9 cellular contexts compared by ENCODE assay signal in the genomic region with DNA sequence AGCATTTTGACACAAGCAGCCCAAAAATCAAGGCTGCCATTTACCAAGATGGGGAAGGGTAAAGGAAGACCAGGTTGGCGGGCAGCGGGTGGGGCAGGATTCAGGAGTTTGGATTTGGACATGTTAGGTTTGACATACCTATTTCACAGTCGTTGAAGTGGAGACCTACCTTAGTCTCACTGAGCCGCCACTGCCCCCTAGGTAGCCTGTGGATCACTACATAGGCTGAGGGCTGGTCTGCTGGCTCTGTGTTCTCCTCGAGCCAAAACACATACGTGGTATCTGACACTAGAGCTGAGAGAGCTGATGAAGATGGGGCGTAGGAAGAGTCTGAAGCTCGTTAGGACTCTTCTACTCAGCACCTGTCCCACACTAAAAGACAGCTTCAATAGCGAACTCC.
A peak's percentile ranks its signal among the peaks of the same experiment; 100 is the strongest.
DNase-seq lines count a peak whose midpoint lies in the region; ATAC-seq, FAIRE-seq and TF ChIP-seq lines count a peak whose summit lies in the region.
"Had no signal": no experiment of that assay in that cellular context is flagged by ENCODE, and none has a peak within 500 bp of the region (broad histone marks: within the 10 kb centered on the region; RNA-seq: fewer than 3 reads in every experiment).

No MANE protein-coding gene starts in this region.

- no TSS peak for BruUV-seq in GM12878 (replicated peaks; lab: Mats Ljungman, UMichigan)

- SMC1A ChIA-PET in GM12878 (lab: Charles Lee; ENCODE audit: uncharacterized antibody, unreplicated experiment) = interaction anchor here (0.6 to 3.0 kb wide), 9 partner anchors 32 to 110 kb away, joined by 3 to 14 read pairs (median 3); no protein-coding TSS in a partner anchor

- no peaks in the 10 kb centered on the region for H3K9me3 ChIP-seq in GM12878 (replicated peaks; ENCODE audit: control insufficient read depth, insufficient read depth, low read length)
- H3K9me3 ChIP-seq in sigmoid colon = no peaks in the 10 kb centered on the region

- no peak for TF ChIP-seq EP300 in GM12878 (IDR thresholded peaks at IDR 0.05; ENCODE audit: borderline replicate concordance in 1 of 2, control insufficient read depth in 1 of 2, low read depth in 2 of 2, low read length in 2 of 2)
- no peak for TF ChIP-seq EP300 in sigmoid colon (IDR thresholded peaks at IDR 0.05)

- no peaks in the 10 kb centered on the region for H3K27me3 ChIP-seq in KMS-11 (ENCODE audit: insufficient read depth, low read depth)
- no peaks in the 10 kb centered on the region for H3K27me3 ChIP-seq in GM12878 (replicated peaks in 1 of 2; ENCODE audit: control insufficient read depth in 2 of 2, insufficient read depth in 2 of 2, low read length in 1 of 2)
- H3K27me3 ChIP-seq in sigmoid colon = no peaks in the 10 kb centered on the region

- no peaks in the 10 kb centered on the region for H3K4me1 ChIP-seq in KMS-11 (ENCODE audit: low read depth, poor library complexity, severe bottlenecking)
- H3K4me1 ChIP-seq in GM12878 (ENCODE audit: control insufficient read depth, insufficient read depth, low read length) = peaks cover 2% of the 10 kb centered on the region; the same call in 1 of the 2 replicates
- peaks cover 0 to 41% (median 38%) of the 10 kb centered on the region in 4 donors for H3K4me1 ChIP-seq in sigmoid colon

- TF ChIP-seq POLR2A in GM12878 (IDR thresholded peaks at IDR 0.05; ENCODE audit: low read depth, low read length) (no peak), sigmoid colon (IDR thresholded peaks at IDR 0.05) (no peak)

- in situ Hi-C loops in GM12878 (cut with MboI) = no loop called here

- intact Hi-C loops in GM12878 (cut with micrococcal nuclease; ENCODE audit: unreplicated experiment) = loop anchor here (1.0 kb wide), 2 partner anchors 112 to 116 kb away; no protein-coding TSS in a partner anchor
- intact Hi-C loops in sigmoid colon (cut with DNase I) = loop anchor here (5.0 kb wide), 3 partner anchors 48 to 78 kb away; no protein-coding TSS in a partner anchor
- intact Hi-C loops in Right ventricle myocardium superior (cut with DNase I) = loop anchor here (5.0 to 10.0 kb wide), 3 partner anchors 65 to 113 kb away; partner anchors contain the start of gene HIC1

- no peaks in the 10 kb centered on the region for H3K79me2 ChIP-seq in KMS-11 (ENCODE audit: insufficient read depth, low read depth)
- no peaks in the 10 kb centered on the region for H3K79me2 ChIP-seq in GM12878 (ENCODE audit: control insufficient read depth, insufficient read depth, low read length)

- no peaks in the 10 kb centered on the region for H3K36me3 ChIP-seq in KMS-11 (ENCODE audit: insufficient read depth)
- peaks cover 16 to 17% of the 10 kb centered on the region in 2 experiments for H3K36me3 ChIP-seq in GM12878 (ENCODE audit: control insufficient read depth in 2 of 2, insufficient read depth in 2 of 2, low read length in 1 of 2)
- H3K36me3 ChIP-seq in sigmoid colon = peaks cover 0 to 46% (median 7%) of the 10 kb centered on the region in 4 donors

- H3K9ac ChIP-seq in KMS-11 (no peak overlapping the region), GM12878 (ENCODE audit: control insufficient read depth, insufficient read depth, low read length) (no peak overlapping the region)

- no peak overlapping the region for H2AFZ ChIP-seq in KMS-11 (ENCODE audit: low read depth)
- H2AFZ ChIP-seq in GM12878 (ENCODE audit: control insufficient read depth, low read depth, low read length) = no peak overlapping the region

- FAIRE-seq in GM12878 (lab: Jason Lieb, UNC) = no peak
- FAIRE-seq: A204.1 had no signal

- 79% methylated on average over 9 of the region's 9 CpGs for WGBS in GM12878 (ENCODE audit: insufficient coverage, insufficient replicate concordance, low lambda C conversion rate, missing lambda C conversion rate)
- WGBS in sigmoid colon, 2 donors = 80 to 87% methylated on average over 9 of the region's 9 CpGs

- TF ChIP-seq RAD21 in GM12878 (IDR thresholded peaks at IDR 0.05; ENCODE audit: insufficient read depth, low read depth, low read length) = peak; percentile 69

- DNase-seq in DMS53 (lab: John Stamatoyannopoulos, UW) (peak; percentile 19), DMS53 treated with DMSO at 0.1 percent for 48 hours (lab: John Stamatoyannopoulos, UW; ENCODE audit: unreplicated experiment) (no peak), GM12878 (ENCODE audit: low read depth, low spot score) (no peak), sigmoid colon (peak; percentile 35), Right ventricle myocardium superior (no peak), nucleus accumbens (lab: John Stamatoyannopoulos, UW) (no peak)
- no peak for DNase-seq in stimulated activated naive CD4-positive, alpha-beta T cell treated with Interleukin-2 at 50 U/mL for 16 hours (lab: John Stamatoyannopoulos, UW)

- RAD21 ChIA-PET in GM12878 (lab: Charles Lee; ENCODE audit: unreplicated experiment) = interaction anchor here (0.5 to 2.6 kb wide), 7 partner anchors 19 to 115 kb away, joined by 3 to 13 read pairs (median 3); partner anchors contain the start of gene HIC1

- H3K4me2 ChIP-seq in KMS-11 (no peak overlapping the region), GM12878 (ENCODE audit: control insufficient read depth, insufficient read depth) (no peak overlapping the region)

- POLR2A ChIA-PET in GM12878 (lab: Charles Lee) = no interaction called here

- H4K20me1 ChIP-seq in KMS-11 (ENCODE audit: insufficient read depth) (no peaks in the 10 kb centered on the region), GM12878 (ENCODE audit: control insufficient read depth, insufficient read depth) (no peaks in the 10 kb centered on the region)

- CTCF ChIA-PET in GM12878 (lab: Yijun Ruan, JAX) = interaction anchor here (0.6 to 2.2 kb wide), 9 partner anchors 32 to 113 kb away, joined by 3 to 26 read pairs (median 4); no protein-coding TSS in a partner anchor

- H3K4me3 ChIP-seq in KMS-11 (IDR thresholded peaks at IDR 0.05; ENCODE audit: insufficient read depth, low read depth, low read length) = no peak overlapping the region
- no peak overlapping the region for H3K4me3 ChIP-seq in GM12878
- no peak overlapping the region for H3K4me3 ChIP-seq in sigmoid colon

- TF ChIP-seq CTCF in KMS-11 (conservative IDR thresholded peaks at IDR 0.05; ENCODE audit: low read depth, low read length) (0 out of 2 replicates have a peak, but pooled peaks have one; percentile 24), GM12878 (IDR thresholded peaks at IDR 0.05 in 2 of 3, conservative IDR thresholded peaks at IDR 0.05 in 1 of 3; ENCODE audit: control insufficient read depth in 2 of 3, extremely low read depth in 1 of 3, insufficient read depth in 1 of 3, low read depth in 3 of 3, low read length in 3 of 3) (peak; percentile 50 to 56 (median 55)), sigmoid colon (IDR thresholded peaks at IDR 0.05) (no peak)

- H3K27ac ChIP-seq in KMS-11 (no peak overlapping the region), GM12878 (ENCODE audit: control insufficient read depth, insufficient read depth) (no peak overlapping the region), sigmoid colon (peak overlapping the region in 1 of 4 donors; percentile 26)

- ATAC-seq in GM12878 (peak; percentile 90), Right ventricle myocardium superior (ENCODE audit: poor library complexity) (no peak)

TF ChIP-seq in GM12878, 131 proteins besides CTCF, POLR2A, EP300 and RAD21 (continues in another document):
- 0 out of 2 replicates have a peak, but pooled peaks have one; percentile 13 for TF ChIP-seq YY1 (IDR thresholded peaks at IDR 0.05; ENCODE audit: low read depth, low read length)
- no peak for TF ChIP-seq MTA2 (IDR thresholded peaks at IDR 0.05; ENCODE audit: low read depth)
- TF ChIP-seq DPF2 (IDR thresholded peaks at IDR 0.05) = no peak
- no peak for TF ChIP-seq SMAD1 (IDR thresholded peaks at IDR 0.05; ENCODE audit: low read depth, partially characterized antibody)
- no peak for TF ChIP-seq SREBF1 (IDR thresholded peaks at IDR 0.05; ENCODE audit: low read length)
- TF ChIP-seq ZSCAN29 (IDR thresholded peaks at IDR 0.05) = no peak
- no peak for TF ChIP-seq ELK1 (IDR thresholded peaks at IDR 0.05; ENCODE audit: low read depth, low read length)
- TF ChIP-seq SMC3 (IDR thresholded peaks at IDR 0.05; ENCODE audit: borderline replicate concordance, low read length) = peak; percentile 71; the same call in 1 of the 2 replicates
- no peak for TF ChIP-seq IRF4 (IDR thresholded peaks at IDR 0.05; ENCODE audit: low read depth, low read length)
- no peak for TF ChIP-seq ZNF384 (IDR thresholded peaks at IDR 0.05; ENCODE audit: borderline replicate concordance, low read depth, low read length)
- TF ChIP-seq ZZZ3 (IDR thresholded peaks at IDR 0.05; ENCODE audit: control insufficient read depth, insufficient read length, low read depth) = no peak
- no peak for TF ChIP-seq ZNF622 (IDR thresholded peaks at IDR 0.05)
- no peak for TF ChIP-seq KAT2A (conservative IDR thresholded peaks at IDR 0.05; ENCODE audit: control insufficient read depth, low read depth, low read length)

Comparison
In these comparisons a context has a peak if more than half of its experiments do, and no peak if none do; other contexts are left out.
1. DNase-seq: peak in DMS53 (single experiment) and sigmoid colon (single experiment); none in DMS53 treated with DMSO at 0.1 percent for 48 hours (single experiment), GM12878 (single experiment), stimulated activated naive CD4-positive, alpha-beta T cell treated with Interleukin-2 at 50 U/mL for 16 hours (single experiment), Right ventricle myocardium superior (single experiment) and nucleus accumbens (0 of 56).
2. CTCF ChIP-seq: peak in KMS-11 (single experiment) and GM12878 (3 of 3); none in sigmoid colon (0 of 4).